In genomic region chr10:101080933-101081546, GRCh38 we compare ENCODE assay signal across 15 cellular contexts. TPM values are rescaled to one million over a fixed set of nuclear protein-coding genes. Genes with fewer than 3 reads are reported as not detected.
DNase-seq lines count a peak whose midpoint lies in the region; ATAC-seq, FAIRE-seq and TF ChIP-seq lines count a peak whose summit lies in the region.
"Had no signal": no experiment of that assay in that cellular context is flagged by ENCODE, and none has a peak within 500 bp of the region (broad histone marks: within the 10 kb centered on the region; RNA-seq: fewer than 3 reads in every experiment).

No MANE protein-coding gene starts in this region.

- no peak overlapping the region for H2BK12ac ChIP-seq in H9 (ENCODE audit: insufficient read length, low read depth, low read length)

- H3K56ac ChIP-seq in H9 (ENCODE audit: insufficient read length, low read depth, low read length), result no peak overlapping the region

- in situ Hi-C loops in ACHN (cut with HindIII; ENCODE audit: low pct_ligation_motif_present, low pct_unique_long_range_greater_than_20kb, low sequenced_read_pairs), result no loop called here

- H2BK5ac ChIP-seq in H9 (ENCODE audit: insufficient read length, low read length), result no peak overlapping the region

- H3K23ac ChIP-seq in H9 (ENCODE audit: insufficient read length, low read depth, low read length), result no peak overlapping the region

- H4K20me1 ChIP-seq in H9 (ENCODE audit: control insufficient read depth, insufficient read depth, insufficient read length) (no peaks in the 10 kb centered on the region), astrocyte (ENCODE audit: insufficient read depth, low read length) (no peaks in the 10 kb centered on the region)

- H3K9ac ChIP-seq in H9 (ENCODE audit: extremely low read depth, insufficient read length, low read length) (no peak overlapping the region), astrocyte (ENCODE audit: low read length) (no peak overlapping the region)

- H2AK5ac ChIP-seq in H9 (ENCODE audit: insufficient read length, low read length), result no peak overlapping the region

- H4K8ac ChIP-seq in H9 (replicated peaks; ENCODE audit: insufficient read length, low read depth, low read length), result no peak overlapping the region

- H3K36me3 ChIP-seq in astrocyte (ENCODE audit: insufficient read depth, low read length), result no peaks in the 10 kb centered on the region
- H3K36me3 ChIP-seq: MG63 had no signal

- H3K79me1 ChIP-seq in H9 (ENCODE audit: insufficient read depth, low read depth, low read length, poor library complexity, severe bottlenecking), result no peaks in the 10 kb centered on the region

- H3K4me2 ChIP-seq in H9 (ENCODE audit: insufficient read depth, insufficient read length, low read length) (no peak overlapping the region), astrocyte (ENCODE audit: low read length) (no peak overlapping the region)

- H3K27ac ChIP-seq in H9 (ENCODE audit: insufficient read length, low read depth, low read length) (no peak overlapping the region), astrocyte (ENCODE audit: low read depth, low read length) (no peak overlapping the region)
- H3K27ac ChIP-seq: HL-60 had no signal

- H3K79me2 ChIP-seq in H9 (ENCODE audit: insufficient read depth, low read length) (no peaks in the 10 kb centered on the region), astrocyte (ENCODE audit: insufficient read depth, low read length) (no peaks in the 10 kb centered on the region)

- H3K36me3 Mint-ChIP-seq in H9 (ENCODE audit: insufficient read depth in 1 of 3, low read depth in 3 of 3) (no peaks in the 10 kb centered on the region), astrocyte (ENCODE audit: low read depth, unreplicated experiment) (no peaks in the 10 kb centered on the region)
- H3K36me3 Mint-ChIP-seq: immature natural killer cell, T-cell had no signal

- H3K4ac ChIP-seq in H9 (ENCODE audit: low read depth, low read length), result no peak overlapping the region

- no peaks in the 10 kb centered on the region; the same call in 1 of the 2 replicates for H3K4me1 ChIP-seq in H9 (ENCODE audit: insufficient read depth, low read length)
- H3K4me1 ChIP-seq in astrocyte (ENCODE audit: insufficient read depth, low read length), result no peaks in the 10 kb centered on the region

- WGBS in H9 (ENCODE audit: extremely low coverage, insufficient read length, low lambda C conversion rate), result 100% methylated on average over 1 of the region's 4 CpGs

- no peak overlapping the region for H3T11ph ChIP-seq in H9 (ENCODE audit: low read length)

- DNase-seq in ACHN (peak; percentile 34), H9 (peak; percentile 61), astrocyte (ENCODE audit: low read depth) (no peak), iPS-NIHi7 (ENCODE audit: extremely low spot score) (peak; percentile 81), SW480 (ENCODE audit: low spot score) (no peak)
- DNase-seq: caudate nucleus; immature natural killer cell; MG63; stimulated activated CD4-positive, alpha-beta T cell treated with anti-CD3 and anti-CD28 coated beads, Interleukin-4, amount 100 ng/mL, for 4 hours; stimulated activated naive CD8-positive, alpha-beta T cell treated with anti-CD3 and anti-CD28 coated beads, Interleukin-15, amount 100 ng/mL, for 72 hours; T-cell had no signal

- H3K18ac ChIP-seq in H9 (ENCODE audit: insufficient read length, low read depth, low read length), result no peak overlapping the region

- no peaks in the 10 kb centered on the region for H3K9me3 Mint-ChIP-seq in H9
- H3K9me3 Mint-ChIP-seq in astrocyte (ENCODE audit: unreplicated experiment), result no peaks in the 10 kb centered on the region
- H3K9me3 Mint-ChIP-seq: immature natural killer cell; stimulated activated naive CD8-positive, alpha-beta T cell treated with anti-CD3 and anti-CD28 coated beads, Interleukin-15, amount 100 ng/mL, for 72 hours; T-cell had no signal

- ATAC-seq in HG02840 (IDR thresholded peaks at IDR 0.05; ENCODE audit: low FRiP score, unreplicated experiment) (no peak), GM19463 (IDR thresholded peaks at IDR 0.05; ENCODE audit: unreplicated experiment) (no peak), GM18861 (IDR thresholded peaks at IDR 0.05; ENCODE audit: unreplicated experiment) (no peak)
- ATAC-seq: stimulated activated naive CD8-positive, alpha-beta T cell treated with anti-CD3 and anti-CD28 coated beads, Interleukin-15, amount 100 ng/mL, for 72 hours; T-cell had no signal

- peak; percentile 13 for FAIRE-seq in astrocyte (lab: Jason Lieb, UNC)

- H3K27ac Mint-ChIP-seq in H9 (no peak overlapping the region), astrocyte (ENCODE audit: unreplicated experiment) (no peak overlapping the region)
- H3K27ac Mint-ChIP-seq: immature natural killer cell; stimulated activated naive CD8-positive, alpha-beta T cell treated with anti-CD3 and anti-CD28 coated beads, Interleukin-15, amount 100 ng/mL, for 72 hours; T-cell had no signal

- H3K27me3 ChIP-seq in H9 (ENCODE audit: insufficient read depth, low read length) (peaks cover 2% of the 10 kb centered on the region; the same call in 1 of the 2 replicates), astrocyte (ENCODE audit: insufficient read depth, low read length) (peaks cover 37% of the 10 kb centered on the region)

- no peaks in the 10 kb centered on the region for H3K23me2 ChIP-seq in H9 (ENCODE audit: insufficient read length, low read depth, low read length, poor library complexity, severe bottlenecking)

- H3K4me3 ChIP-seq in astrocyte (ENCODE audit: insufficient read depth, low read depth, low read length), result no peak overlapping the region
- H3K4me3 ChIP-seq: MG63 had no signal

- H3K14ac ChIP-seq in H9 (ENCODE audit: insufficient read depth, low read length), result no peak overlapping the region

- H4K5ac ChIP-seq in H9 (ENCODE audit: insufficient read length, low read depth, low read length), result no peak overlapping the region

- TF ChIP-seq CTCF in H9 (conservative IDR thresholded peaks at IDR 0.05) (no peak), astrocyte (IDR thresholded peaks at IDR 0.05; ENCODE audit: insufficient read depth, low read depth, low read length) (no peak)

- H3K27me3 Mint-ChIP-seq in H9 (ENCODE audit: low read depth) (peaks cover 90% of the 10 kb centered on the region), astrocyte (ENCODE audit: low read depth, unreplicated experiment) (peaks cover 74% of the 10 kb centered on the region)

- H2BK20ac ChIP-seq in H9 (ENCODE audit: low read depth, low read length, poor library complexity, severe bottlenecking), result no peak overlapping the region

- H2BK15ac ChIP-seq in H9 (ENCODE audit: low read depth, low read length), result no peak overlapping the region

- H3K4me1 Mint-ChIP-seq in H9 (peaks cover 3 to 5% of the 10 kb centered on the region in 2 experiments), astrocyte (ENCODE audit: low read depth, unreplicated experiment) (peaks cover 5% of the 10 kb centered on the region)
- H3K4me1 Mint-ChIP-seq: immature natural killer cell; stimulated activated naive CD8-positive, alpha-beta T cell treated with anti-CD3 and anti-CD28 coated beads, Interleukin-15, amount 100 ng/mL, for 72 hours; T-cell had no signal

- H3K4me3 Mint-ChIP-seq in H9 (no peak overlapping the region), astrocyte (ENCODE audit: unreplicated experiment) (no peak overlapping the region)
- H3K4me3 Mint-ChIP-seq: immature natural killer cell; stimulated activated naive CD8-positive, alpha-beta T cell treated with anti-CD3 and anti-CD28 coated beads, Interleukin-15, amount 100 ng/mL, for 72 hours; T-cell had no signal

- no peak overlapping the region for H2BK120ac ChIP-seq in H9 (ENCODE audit: low read depth, low read length, poor library complexity, severe bottlenecking)

- no peak overlapping the region for H2AFZ ChIP-seq in H9 (ENCODE audit: low read length)
- no peak overlapping the region for H2AFZ ChIP-seq in astrocyte (ENCODE audit: low read depth, low read length)

- no peak overlapping the region for H4K91ac ChIP-seq in H9 (ENCODE audit: insufficient read length, low read depth, low read length)

- H3K9me3 ChIP-seq in H9 (ENCODE audit: control insufficient read depth, low read depth, low read length) (no peaks in the 10 kb centered on the region), astrocyte (ENCODE audit: insufficient read depth, low read depth, low read length) (no peaks in the 10 kb centered on the region)
- H3K9me3 ChIP-seq: MG63 had no signal

RNA-seq across cellular contexts. Expression of gene KAZALD1, which starts 19.3 kb away (rescaled TPM):
- total RNA-seq in H9 (2021) (2.9 and 3.6 TPM in 2 replicates), astrocyte (8.1 and 9.6 TPM in 2 replicates)

RNA-seq across cellular contexts. Expression of gene SFXN3, which starts 50.0 kb away (rescaled TPM):
- total RNA-seq in H9 (2021) (2.8 and 3.4 TPM in 2 replicates), astrocyte (59.2 and 68.3 TPM in 2 replicates)

RNA-seq across cellular contexts. Expression of gene TLX1, which starts 50.1 kb away (rescaled TPM):
- total RNA-seq in H9 (2021) (not detected in 2 replicates), astrocyte (not detected in 2 replicates)
- total RNA-seq: T-cell had no signal

RNA-seq across cellular contexts. Expression of gene PDZD7, which starts 50.1 kb away (rescaled TPM):
- 1.7 and 2.0 TPM in 2 replicates for total RNA-seq in H9 (2021)
- 2.2 and 4.5 TPM in 2 replicates for total RNA-seq in astrocyte

Comparison
In these comparisons a context has a peak if more than half of its experiments do, and no peak if none do; other contexts are left out.
1. DNase-seq: peak in ACHN (single experiment), H9 (single experiment) and iPS-NIHi7 (single experiment); none in astrocyte (single experiment) and SW480 (single experiment).
2. RNA of gene SFXN3, which starts 50.0 kb away (total RNA-seq): 59.2 to 68.3 TPM in astrocyte; 2.8 to 3.4 TPM in H9; every median in the first group is over 10 times any median in the second.